ENCODE assay signal across 26 cellular contexts in genomic region chr10:128161031-128161430, GRCh38. TPM values are rescaled to one million over a fixed set of nuclear protein-coding genes. Genes with fewer than 3 reads are reported as not detected.
DNase-seq lines count a peak whose midpoint lies in the region; ATAC-seq, FAIRE-seq and TF ChIP-seq lines count a peak whose summit lies in the region.
"Had no signal": no experiment of that assay in that cellular context is flagged by ENCODE, and none has a peak within 500 bp of the region (broad histone marks: within the 10 kb centered on the region; RNA-seq: fewer than 3 reads in every experiment).

No MANE protein-coding gene starts in this region.

- RAD21 ChIA-PET in GM12878 (lab: Charles Lee; ENCODE audit: unreplicated experiment): no interaction called here

- no TSS peak for BruUV-seq in GM12878 (replicated peaks; lab: Mats Ljungman, UMichigan)
- no TSS peak for BruUV-seq in MCF 10A (replicated peaks; lab: Mats Ljungman, UMichigan)

- H4K91ac ChIP-seq in H9 (ENCODE audit: insufficient read length, low read depth, low read length): no peak overlapping the region

- H2BK120ac ChIP-seq in H9 (ENCODE audit: low read depth, low read length, poor library complexity, severe bottlenecking): no peak overlapping the region

- H3K27me3 ChIP-seq in GM12878 (replicated peaks in 1 of 2; ENCODE audit: control insufficient read depth in 2 of 2, insufficient read depth in 2 of 2, low read length in 1 of 2): peaks cover 0 to 2% of the 10 kb centered on the region in 2 experiments; a peak in 2 of 4 replicates
- peaks cover 27% of the 10 kb centered on the region for H3K27me3 ChIP-seq in GM23248 (replicated peaks; ENCODE audit: insufficient read depth)
- no peaks in the 10 kb centered on the region for H3K27me3 ChIP-seq in H9 (ENCODE audit: insufficient read depth, low read length)

- TF ChIP-seq CTCF in GM12878 (IDR thresholded peaks at IDR 0.05 in 2 of 3, conservative IDR thresholded peaks at IDR 0.05 in 1 of 3; ENCODE audit: control insufficient read depth in 2 of 3, extremely low read depth in 1 of 3, insufficient read depth in 1 of 3, low read depth in 3 of 3, low read length in 3 of 3) (no peak), MCF 10A (IDR thresholded peaks at IDR 0.05; ENCODE audit: unreplicated experiment) (no peak), H9 (conservative IDR thresholded peaks at IDR 0.05) (no peak)

- H4K20me1 ChIP-seq in GM12878 (ENCODE audit: control insufficient read depth, insufficient read depth): no peaks in the 10 kb centered on the region
- no peaks in the 10 kb centered on the region for H4K20me1 ChIP-seq in GM23248 (ENCODE audit: insufficient read depth)
- no peaks in the 10 kb centered on the region for H4K20me1 ChIP-seq in H9 (ENCODE audit: control insufficient read depth, insufficient read depth, insufficient read length)

- no peaks in the 10 kb centered on the region for H3K79me2 ChIP-seq in GM12878 (ENCODE audit: control insufficient read depth, insufficient read depth, low read length)
- H3K79me2 ChIP-seq in GM23248 (ENCODE audit: insufficient read depth): no peaks in the 10 kb centered on the region
- no peaks in the 10 kb centered on the region for H3K79me2 ChIP-seq in H9 (ENCODE audit: insufficient read depth, low read length)

- peaks cover 21% of the 10 kb centered on the region for H3K4me1 Mint-ChIP-seq in activated naive CD8-positive, alpha-beta T cell treated with anti-CD3 and anti-CD28 coated beads, Interleukin-2, amount 10 ng/mL, durations not matched to agents 7 days and 5 days
- H3K4me1 Mint-ChIP-seq in activated naive CD8-positive, alpha-beta T cell treated with anti-CD3 and anti-CD28 coated beads, Interleukin-2, amount 50 U/mL, for 24 hours: peaks cover 5% of the 10 kb centered on the region
- H3K4me1 Mint-ChIP-seq in MCF 10A (ENCODE audit: insufficient read depth, unreplicated experiment) (no peaks in the 10 kb centered on the region), H9 (peaks cover 18 to 19% of the 10 kb centered on the region in 2 experiments)

- TF ChIP-seq POLR2A in GM12878 (IDR thresholded peaks at IDR 0.05; ENCODE audit: low read depth, low read length): no peak

- no peaks in the 10 kb centered on the region for H3K9me2 ChIP-seq in GM23248 (ENCODE audit: insufficient read depth)

- no peak overlapping the region for H2BK5ac ChIP-seq in H9 (ENCODE audit: insufficient read length, low read length)

- no peak for TF ChIP-seq EP300 in GM12878 (IDR thresholded peaks at IDR 0.05; ENCODE audit: borderline replicate concordance in 1 of 2, control insufficient read depth in 1 of 2, low read depth in 2 of 2, low read length in 2 of 2)

- no peak for FAIRE-seq in GM12878 (lab: Jason Lieb, UNC)
- FAIRE-seq: A549, D721Med, GM19239, H1, keratinocyte had no signal

- POLR2A ChIA-PET in activated naive CD8-positive, alpha-beta T cell treated with anti-CD3 and anti-CD28 coated beads, Interleukin-2, amount 10 ng/mL, durations not matched to agents 7 days and 5 days (lab: Charles Lee): interaction anchor here (0.9 kb wide), 1 partner anchor 27 kb away, joined by 4 read pairs; no protein-coding TSS in a partner anchor
- POLR2A ChIA-PET in GM12878 (lab: Charles Lee): no interaction called here
- POLR2A ChIA-PET in MCF 10A (lab: Yijun Ruan, JAX): interaction anchor here (1.2 kb wide), 1 partner anchor 97 kb away, joined by 3 read pairs; no protein-coding TSS in a partner anchor

- H3K9me3 Mint-ChIP-seq in activated naive CD8-positive, alpha-beta T cell treated with anti-CD3 and anti-CD28 coated beads, Interleukin-2, amount 10 ng/mL, durations not matched to agents 7 days and 5 days: no peaks in the 10 kb centered on the region
- H3K9me3 Mint-ChIP-seq in activated naive CD8-positive, alpha-beta T cell treated with anti-CD3 and anti-CD28 coated beads, Interleukin-2, amount 50 U/mL, for 24 hours: no peaks in the 10 kb centered on the region
- H3K9me3 Mint-ChIP-seq in MCF 10A (ENCODE audit: unreplicated experiment): no peaks in the 10 kb centered on the region
- no peaks in the 10 kb centered on the region; a peak in 1 of 5 replicates for H3K9me3 Mint-ChIP-seq in H9
- H3K9me3 Mint-ChIP-seq: T-cell had no signal

- no peaks in the 10 kb centered on the region for H3F3A ChIP-seq in GM23248 (ENCODE audit: insufficient read depth)

- in situ Hi-C loops in GM12878 (cut with MboI) (no loop called here), GM23248 (cut with MboI) (no loop called here)

- H3K4me3 Mint-ChIP-seq in activated naive CD8-positive, alpha-beta T cell treated with anti-CD3 and anti-CD28 coated beads, Interleukin-2, amount 10 ng/mL, durations not matched to agents 7 days and 5 days: peak overlapping the region; percentile 10
- H3K4me3 Mint-ChIP-seq in activated naive CD8-positive, alpha-beta T cell treated with anti-CD3 and anti-CD28 coated beads, Interleukin-2, amount 50 U/mL, for 24 hours: no peak overlapping the region
- H3K4me3 Mint-ChIP-seq in MCF 10A (ENCODE audit: unreplicated experiment) (no peak overlapping the region), H9 (no peak overlapping the region)
- H3K4me3 Mint-ChIP-seq: T-cell had no signal

- no peak overlapping the region for H4K8ac ChIP-seq in H9 (replicated peaks; ENCODE audit: insufficient read length, low read depth, low read length)

- H4K5ac ChIP-seq in H9 (ENCODE audit: insufficient read length, low read depth, low read length): no peak overlapping the region

- intact Hi-C loops in GM12878 (cut with micrococcal nuclease; ENCODE audit: unreplicated experiment): no loop called here
- intact Hi-C loops in MCF 10A (cut with micrococcal nuclease): no loop called here

- no peak for ATAC-seq in activated naive CD8-positive, alpha-beta T cell treated with anti-CD3 and anti-CD28 coated beads, Interleukin-2, amount 10 ng/mL, durations not matched to agents 7 days and 5 days (ENCODE audit: low read depth)
- no peak for ATAC-seq in activated naive CD8-positive, alpha-beta T cell treated with anti-CD3 and anti-CD28 coated beads, Interleukin-2, amount 50 U/mL, for 24 hours
- ATAC-seq in GM12878: no peak
- ATAC-seq: A549 had no signal

- H3K27ac Mint-ChIP-seq in activated naive CD8-positive, alpha-beta T cell treated with anti-CD3 and anti-CD28 coated beads, Interleukin-2, amount 10 ng/mL, durations not matched to agents 7 days and 5 days: peak overlapping the region; percentile 29
- H3K27ac Mint-ChIP-seq in activated naive CD8-positive, alpha-beta T cell treated with anti-CD3 and anti-CD28 coated beads, Interleukin-2, amount 50 U/mL, for 24 hours: no peak overlapping the region
- no peak overlapping the region for H3K27ac Mint-ChIP-seq in MCF 10A (ENCODE audit: low read depth, unreplicated experiment)
- H3K27ac Mint-ChIP-seq in H9: no peak overlapping the region
- H3K27ac Mint-ChIP-seq: T-cell had no signal

- no peak overlapping the region for H2AFZ ChIP-seq in GM12878 (ENCODE audit: control insufficient read depth, low read depth, low read length)
- H2AFZ ChIP-seq in GM23248: no peak overlapping the region
- H2AFZ ChIP-seq in H9 (ENCODE audit: low read length): no peak overlapping the region

- no peak for DNase-seq in activated naive CD8-positive, alpha-beta T cell treated with anti-CD3 and anti-CD28 coated beads, Interleukin-2, amount 10 ng/mL, durations not matched to agents 7 days and 5 days
- no peak for DNase-seq in activated naive CD8-positive, alpha-beta T cell treated with anti-CD3 and anti-CD28 coated beads, Interleukin-2, amount 50 U/mL, for 24 hours
- DNase-seq in NAMALWA (ENCODE audit: low spot score): peak; percentile 13
- DNase-seq in GM12878 (ENCODE audit: low read depth, low spot score): no peak
- DNase-seq in GM23248: no peak
- DNase-seq in MCF 10A (ENCODE audit: unreplicated experiment): no peak
- DNase-seq in RKO (ENCODE audit: low spot score): no peak
- no peak for DNase-seq in H9
- DNase-seq: activated naive CD4-positive, alpha-beta T cell; anterior cingulate cortex; dorsolateral prefrontal cortex; foreskin fibroblast; hypothalamus; NCI-H1417 treated with DMSO at 0.1 percent for 48 hours; NCI-H524; occipital lobe; retina; T-cell had no signal

- no peak overlapping the region for H3K14ac ChIP-seq in H9 (ENCODE audit: insufficient read depth, low read length)

- no peaks in the 10 kb centered on the region for H3K79me1 ChIP-seq in H9 (ENCODE audit: insufficient read depth, low read depth, low read length, poor library complexity, severe bottlenecking)

- no peak overlapping the region for H3K23ac ChIP-seq in H9 (ENCODE audit: insufficient read length, low read depth, low read length)

- no peak overlapping the region for H3T11ph ChIP-seq in H9 (ENCODE audit: low read length)

- no peak overlapping the region for H3K18ac ChIP-seq in H9 (ENCODE audit: insufficient read length, low read depth, low read length)

- H3K9ac ChIP-seq in GM12878 (ENCODE audit: control insufficient read depth, insufficient read depth, low read length): no peak overlapping the region
- no peak overlapping the region for H3K9ac ChIP-seq in GM23248
- no peak overlapping the region for H3K9ac ChIP-seq in H9 (ENCODE audit: extremely low read depth, insufficient read length, low read length)
- H3K9ac ChIP-seq: KMS-11 had no signal

- SMC1A ChIA-PET in GM12878 (lab: Charles Lee; ENCODE audit: uncharacterized antibody, unreplicated experiment): interaction anchor here (1.4 kb wide), 1 partner anchor 10 kb away, joined by 5 read pairs; no protein-coding TSS in a partner anchor

- H2BK12ac ChIP-seq in H9 (ENCODE audit: insufficient read length, low read depth, low read length): no peak overlapping the region

- CTCF ChIA-PET in GM12878 (lab: Yijun Ruan, JAX): no interaction called here
- CTCF ChIA-PET in MCF 10A (lab: Yijun Ruan, JAX): interaction anchor here (0.6 kb wide), 1 partner anchor 897 kb away, joined by 3 read pairs; no protein-coding TSS in a partner anchor

- peaks cover 1% of the 10 kb centered on the region for H3K36me3 Mint-ChIP-seq in activated naive CD8-positive, alpha-beta T cell treated with anti-CD3 and anti-CD28 coated beads, Interleukin-2, amount 10 ng/mL, durations not matched to agents 7 days and 5 days
- H3K36me3 Mint-ChIP-seq in activated naive CD8-positive, alpha-beta T cell treated with anti-CD3 and anti-CD28 coated beads, Interleukin-2, amount 50 U/mL, for 24 hours (ENCODE audit: low read depth): no peaks in the 10 kb centered on the region
- H3K36me3 Mint-ChIP-seq in MCF 10A (ENCODE audit: insufficient read depth, unreplicated experiment): no peaks in the 10 kb centered on the region
- no peaks in the 10 kb centered on the region for H3K36me3 Mint-ChIP-seq in H9 (ENCODE audit: insufficient read depth in 1 of 3, low read depth in 3 of 3)
- H3K36me3 Mint-ChIP-seq: T-cell had no signal

- TF ChIP-seq RAD21 in GM12878 (IDR thresholded peaks at IDR 0.05; ENCODE audit: insufficient read depth, low read depth, low read length): no peak

- H3K4me2 ChIP-seq in GM12878 (ENCODE audit: control insufficient read depth, insufficient read depth) (no peak overlapping the region), GM23248 (ENCODE audit: unreplicated experiment) (no peak overlapping the region), H9 (ENCODE audit: insufficient read depth, insufficient read length, low read length) (no peak overlapping the region)
- H3K4me2 ChIP-seq: A549, KMS-11 had no signal

- H3K4ac ChIP-seq in H9 (ENCODE audit: low read depth, low read length): no peak overlapping the region

- peaks cover 17% of the 10 kb centered on the region for H3K27me3 Mint-ChIP-seq in activated naive CD8-positive, alpha-beta T cell treated with anti-CD3 and anti-CD28 coated beads, Interleukin-2, amount 10 ng/mL, durations not matched to agents 7 days and 5 days
- H3K27me3 Mint-ChIP-seq in activated naive CD8-positive, alpha-beta T cell treated with anti-CD3 and anti-CD28 coated beads, Interleukin-2, amount 50 U/mL, for 24 hours: no peaks in the 10 kb centered on the region
- H3K27me3 Mint-ChIP-seq in MCF 10A (ENCODE audit: insufficient read depth, unreplicated experiment): peaks cover 52% of the 10 kb centered on the region
- peaks cover 5% of the 10 kb centered on the region for H3K27me3 Mint-ChIP-seq in H9 (ENCODE audit: low read depth)

- H2AK5ac ChIP-seq in H9 (ENCODE audit: insufficient read length, low read length): no peak overlapping the region

- no peak overlapping the region for H3K56ac ChIP-seq in H9 (ENCODE audit: insufficient read length, low read depth, low read length)

- WGBS in GM12878 (ENCODE audit: insufficient coverage, insufficient replicate concordance, low lambda C conversion rate, missing lambda C conversion rate): 25% methylated on average over 7 of the region's 7 CpGs
- WGBS in GM23248 (ENCODE audit: low coverage in 1 of 2, low lambda C conversion rate in 2 of 2, missing lambda C conversion rate in 2 of 2), 2 experiments: 46 to 57% methylated on average over 7 of the region's 7 CpGs
- 100% methylated on average over 1 of the region's 7 CpGs for WGBS in H9 (ENCODE audit: extremely low coverage, insufficient read length, low lambda C conversion rate)

- no peaks in the 10 kb centered on the region for H3K4me1 ChIP-seq in GM12878 (ENCODE audit: control insufficient read depth, insufficient read depth, low read length)
- H3K4me1 ChIP-seq in GM23248 (ENCODE audit: insufficient read depth): no peaks in the 10 kb centered on the region
- H3K4me1 ChIP-seq in H9 (ENCODE audit: insufficient read depth, low read length): no peaks in the 10 kb centered on the region

- no peaks in the 10 kb centered on the region for H3K9me3 ChIP-seq in GM12878 (replicated peaks; ENCODE audit: control insufficient read depth, insufficient read depth, low read length)
- H3K9me3 ChIP-seq in GM23248 (ENCODE audit: low read depth): no peaks in the 10 kb centered on the region
- H3K9me3 ChIP-seq in H9 (ENCODE audit: control insufficient read depth, low read depth, low read length): no peaks in the 10 kb centered on the region
- H3K9me3 ChIP-seq: A549 had no signal

- H3K27ac ChIP-seq in GM12878 (ENCODE audit: control insufficient read depth, insufficient read depth) (no peak overlapping the region), GM23248 (no peak overlapping the region), H9 (ENCODE audit: insufficient read length, low read depth, low read length) (no peak overlapping the region)
- H3K27ac ChIP-seq: A549, C4-2B, dorsolateral prefrontal cortex, KMS-11, VCaP had no signal

- no peak overlapping the region for H3K4me3 ChIP-seq in GM12878
- no peak overlapping the region for H3K4me3 ChIP-seq in GM23248
- H3K4me3 ChIP-seq: A549, dorsolateral prefrontal cortex had no signal

- no peak overlapping the region for H2BK15ac ChIP-seq in H9 (ENCODE audit: low read depth, low read length)

- no peak overlapping the region for H2BK20ac ChIP-seq in H9 (ENCODE audit: low read depth, low read length, poor library complexity, severe bottlenecking)

- H3K36me3 ChIP-seq in GM12878 (ENCODE audit: control insufficient read depth in 2 of 2, insufficient read depth in 2 of 2, low read length in 1 of 2): no peaks in the 10 kb centered on the region
- H3K36me3 ChIP-seq in GM23248 (ENCODE audit: low read depth): no peaks in the 10 kb centered on the region

- no peaks in the 10 kb centered on the region for H3K23me2 ChIP-seq in H9 (ENCODE audit: insufficient read length, low read depth, low read length, poor library complexity, severe bottlenecking)

RNA-seq across cellular contexts. Expression of gene MKI67, which starts 34.8 kb away (rescaled TPM):
- 100 to 1,000 TPM; 256 to 280 TPM for total RNA-seq in activated naive CD8-positive, alpha-beta T cell treated with anti-CD3 and anti-CD28 coated beads, Interleukin-2, amount 10 ng/mL, durations not matched to agents 7 days and 5 days
- total RNA-seq in GM12878 (2013; cell fraction: nucleolus; rRNA removed): 83.4 and 83.6 TPM in 2 replicates
- total RNA-seq in GM12878 (2014; rRNA removed) (72.0 and 89.6 TPM in 2 replicates), GM12878 (2014; rRNA removed; fragmentation: Illumina TruSeq; extraction: Trizol) (75.9 and 82.4 TPM in 2 replicates), GM12878 (2021) (168 and 183 TPM in 2 replicates), MCF 10A (2022) (40.4 and 81.4 TPM in 2 replicates), H9 (2021) (99.0 and 108 TPM in 2 replicates)
- polyA plus RNA-seq in GM12878 (2011; ENCODE audit: low read depth): 35.4 TPM
- polyA plus RNA-seq in GM12878 (2011; rRNA removed) (53.4 and 54.7 TPM in 2 replicates), GM12878 (2014; fragmentation: Illumina TruSeq; extraction: Trizol) (174 and 182 TPM in 2 replicates), GM12878 (2014; fragmentation: Nextera tagmentation; extraction: Ambion mirVana) (10 to 100 TPM; 22.3 to 37.5 TPM), GM12878 (2014; rRNA removed) (76.3 and 88.9 TPM in 2 replicates), GM12878 (2016; fragmentation: Nextera tagmentation; extraction: Ambion mirVana) (100 to 1,000 TPM; 143 to 148 TPM), GM23248 (2016; fragmentation: Nextera tagmentation; extraction: Ambion mirVana) (19.5 and 22.5 TPM in 2 replicates)
- polyA plus RNA-seq in GM12878 (2011; cell fraction: cytosol; rRNA removed): 49.7 and 61.9 TPM in 2 replicates
- 147 and 191 TPM in 2 replicates for polyA plus RNA-seq in GM12878 (2011; cell fraction: nucleus; rRNA removed)
- 44.4 and 49.8 TPM in 2 replicates for polyA plus RNA-seq in GM12878 (2012)
- polyA minus RNA-seq in GM12878 (2011; rRNA and poly(A)+ RNA removed): 51.4 and 64.0 TPM in 2 replicates
- polyA minus RNA-seq in GM12878 (2011; cell fraction: cytosol; rRNA and poly(A)+ RNA removed): 61.1 and 66.3 TPM in 2 replicates
- 61.4 and 96.2 TPM in 2 replicates for polyA minus RNA-seq in GM12878 (2011; cell fraction: nucleus; rRNA and poly(A)+ RNA removed)
- 9.5 and 12.2 TPM in 2 replicates for total RNA-seq in GM23248 (2014; rRNA removed; shearing (Covaris generic))
